10 cellular contexts compared by ENCODE assay signal in the genomic region with DNA sequence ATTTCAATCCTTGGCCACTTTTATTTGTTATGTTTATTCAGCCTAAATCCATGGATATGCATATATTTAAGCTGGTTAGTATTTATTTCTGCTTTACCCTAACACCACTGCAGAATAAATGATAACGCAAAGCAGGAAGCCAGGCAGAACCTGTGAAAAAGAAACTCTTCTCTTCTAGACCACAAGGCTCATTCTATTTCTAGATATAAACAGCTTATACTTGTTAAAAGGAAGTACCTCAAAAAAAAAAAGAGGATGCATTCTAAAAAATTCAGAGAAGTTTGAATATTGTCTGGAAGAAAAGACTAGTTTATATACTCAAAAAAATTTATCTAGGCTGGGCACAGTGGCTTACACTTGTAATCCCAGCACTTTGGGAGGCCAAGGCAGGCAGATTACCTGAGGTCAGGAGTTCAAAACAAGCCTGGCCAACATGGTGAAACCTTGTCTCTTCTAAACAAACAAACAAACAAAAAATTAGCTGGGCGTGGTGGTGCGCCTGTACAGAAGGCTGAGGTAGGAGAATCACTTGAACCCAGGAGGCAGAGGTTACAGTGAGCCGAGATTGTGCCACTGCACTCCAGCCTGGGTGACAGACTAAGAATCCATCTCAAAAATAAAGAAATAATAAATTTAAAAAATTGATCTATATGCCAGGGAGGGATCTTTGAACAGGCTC. TPM values are rescaled to one million over a fixed set of nuclear protein-coding genes. Genes with fewer than 3 reads are reported as not detected.
DNase-seq lines count a peak whose midpoint lies in the region; ATAC-seq lines count a peak whose summit lies in the region.
"Had no signal": no experiment of that assay in that cellular context is flagged by ENCODE, and none has a peak within 500 bp of the region (broad histone marks: within the 10 kb centered on the region; RNA-seq: fewer than 3 reads in every experiment).

No MANE protein-coding gene starts in this region.

- no peaks in the 10 kb centered on the region for H3K36me3 Mint-ChIP-seq in T-cell

- H3K27ac Mint-ChIP-seq in T-cell: peak overlapping the region; percentile 82 to 86

- H3K4me1 Mint-ChIP-seq in T-cell: peaks cover 40 to 58% (median 57%) of the 10 kb centered on the region in 3 donors

- no peaks in the 10 kb centered on the region for H3K9me3 Mint-ChIP-seq in T-cell

- peak overlapping the region; percentile 32 to 70 (median 63) for H3K4me3 Mint-ChIP-seq in T-cell

- DNase-seq in activated gamma-delta T cell treated with Interleukin-2 at 50 U/mL for 16 hours (peak; percentile 12), activated gamma-delta T cell (lab: John Stamatoyannopoulos, UW) (no peak), T-cell (peak in 3 of 34 experiments; percentile 3 to 10 (median 5)), superior temporal gyrus (ENCODE audit: extremely low spot score) (peak; percentile 56), NCI-H2029 treated with DMSO at 0.1 percent for 48 hours (lab: John Stamatoyannopoulos, UW) (no peak), hypothalamus (lab: John Stamatoyannopoulos, UW) (no peak)
- no peak for DNase-seq in activated effector memory CD4-positive, alpha-beta T cell treated with Interleukin-2 at 50 U/mL for 16 hours
- DNase-seq: BE2C, NCI-H1105 had no signal

- POLR2A ChIA-PET in T-cell (lab: Charles Lee): interaction anchor here in 1 of 2 donors (0.9 kb wide), 1 partner anchor 55 kb away, joined by 3 read pairs; the partner anchor contains the start of gene GALNT4

- CTCF ChIA-PET in T-cell (lab: Charles Lee): interaction anchor here (1.0 to 4.5 kb wide), 7 partner anchors 38 to 451 kb away, joined by 3 to 41 read pairs (median 4); partner anchors contain the start of genes GALNT4 (in 1 of the 2) and POC1B (in 1 of the 2)

- peak; percentile 75 for ATAC-seq in HG02938 (IDR thresholded peaks at IDR 0.05; ENCODE audit: unreplicated experiment)
- peak; percentile 75 to 90 (median 78) for ATAC-seq in T-cell (replicated peaks in 1 of 4)

- no peaks in the 10 kb centered on the region for H3K27me3 Mint-ChIP-seq in T-cell

RNA-seq across cellular contexts. Expression of gene GALNT4, which starts 55.8 kb away (rescaled TPM):
- 1 to 10 TPM; 4.9 to 9.6 (median 6.5) TPM for total RNA-seq in T-cell

RNA-seq across cellular contexts. Expression of gene POC1B, which starts 57.1 kb away (rescaled TPM):
- 10 to 100 TPM; 17.2 to 25.5 (median 18.9) TPM for total RNA-seq in T-cell

Comparison
In these comparisons a context has a peak if more than half of its experiments do, and no peak if none do; other contexts are left out.
1. DNase-seq: peak in activated gamma-delta T cell treated with Interleukin-2 at 50 U/mL for 16 hours (single experiment) and superior temporal gyrus (single experiment); none in activated gamma-delta T cell (single experiment), NCI-H2029 treated with DMSO at 0.1 percent for 48 hours (single experiment), activated effector memory CD4-positive, alpha-beta T cell treated with Interleukin-2 at 50 U/mL for 16 hours (single experiment) and hypothalamus (0 of 51).